ENCODE assay signal across 11 cellular contexts in genomic region chr12:823043-823698, GRCh38.
DNase-seq lines count a peak whose midpoint lies in the region; ATAC-seq and TF ChIP-seq lines count a peak whose summit lies in the region.
"Had no signal": no experiment of that assay in that cellular context is flagged by ENCODE, and none has a peak within 500 bp of the region (broad histone marks: within the 10 kb centered on the region; RNA-seq: fewer than 3 reads in every experiment).

No MANE protein-coding gene starts in this region.

- no peak overlapping the region for H3K9ac ChIP-seq in SU-DHL-6 (ENCODE audit: low read length)

- no peak overlapping the region for H3K4me3 ChIP-seq in CD4-positive, alpha-beta memory T cell (ENCODE audit: low read length in 2 of 2)
- H3K4me3 ChIP-seq in SU-DHL-6 (ENCODE audit: insufficient read depth, low read length, poor library complexity, severe bottlenecking) (no peak overlapping the region), SJCRH30 (no peak overlapping the region)

- no peaks in the 10 kb centered on the region for H3K27me3 ChIP-seq in CD4-positive, alpha-beta memory T cell (ENCODE audit: insufficient read depth, low read length)
- H3K27me3 ChIP-seq in SU-DHL-6 (ENCODE audit: low read length): no peaks in the 10 kb centered on the region
- no peaks in the 10 kb centered on the region for H3K27me3 ChIP-seq in SJCRH30

- peak overlapping the region in 4 of 7 donors; percentile 8 to 62 (median 44) for H3K27ac Mint-ChIP-seq in CD4-positive, alpha-beta memory T cell

- no peak overlapping the region for H2AFZ ChIP-seq in SU-DHL-6 (ENCODE audit: low read depth, low read length, severe bottlenecking)

- H3K4me1 ChIP-seq in CD4-positive, alpha-beta memory T cell (ENCODE audit: insufficient read depth, low read length): peaks cover 64% of the 10 kb centered on the region
- H3K4me1 ChIP-seq in SJCRH30: no peaks in the 10 kb centered on the region

- ATAC-seq in GM19328 (IDR thresholded peaks at IDR 0.05; ENCODE audit: unreplicated experiment) (peak; percentile 76), HG03103 (IDR thresholded peaks at IDR 0.05; ENCODE audit: low read depth, unreplicated experiment) (peak; percentile 94)

- peaks cover 25 to 33% of the 10 kb centered on the region in 2 donors for H3K36me3 Mint-ChIP-seq in CD4-positive, alpha-beta memory T cell

- peaks cover 31 to 65% (median 48%) of the 10 kb centered on the region in 4 donors for H3K4me1 Mint-ChIP-seq in CD4-positive, alpha-beta memory T cell

- no peak for TF ChIP-seq CTCF in SU-DHL-6 (IDR thresholded peaks at IDR 0.05; ENCODE audit: insufficient read depth, low read length, poor library complexity, severe bottlenecking)

- DNase-seq in CD4-positive, alpha-beta memory T cell: no peak
- no peak for DNase-seq in NCI-H510A (lab: John Stamatoyannopoulos, UW)
- no peak for DNase-seq in NCI-H2081 treated with DMSO at 0.1 percent for 48 hours (lab: John Stamatoyannopoulos, UW)
- DNase-seq in SJCRH30: no peak
- no peak for DNase-seq in activated CD4-positive, alpha-beta T cell treated with anti-CD3 and anti-CD28 coated beads, Interleukin-2, amount 50 U/mL, for 48 hours
- DNase-seq: central memory CD4-positive, alpha-beta T cell; DMS53; kidney glomerular epithelial cell had no signal

- no peaks in the 10 kb centered on the region for H3K27me3 Mint-ChIP-seq in CD4-positive, alpha-beta memory T cell

- H3K4me3 Mint-ChIP-seq in CD4-positive, alpha-beta memory T cell: peak overlapping the region in 3 of 8 donors; percentile 6 to 65 (median 64)

- CTCF ChIA-PET in CD4-positive, alpha-beta memory T cell (lab: Charles Lee; ENCODE audit: partially characterized antibody): interaction anchor here (0.7 to 2.9 kb wide), 3 partner anchors 9 to 247 kb away, joined by 3 to 12 read pairs (median 3); no protein-coding TSS in a partner anchor

- no peaks in the 10 kb centered on the region for H3K9me2 ChIP-seq in SU-DHL-6 (replicated peaks; ENCODE audit: insufficient read depth, low read length)

- peaks cover 72% of the 10 kb centered on the region for H3K79me2 ChIP-seq in SU-DHL-6 (ENCODE audit: insufficient read depth, low read length)

- H4K20me1 ChIP-seq in SU-DHL-6 (ENCODE audit: low read depth, low read length): no peaks in the 10 kb centered on the region

- intact Hi-C loops in CD4-positive, alpha-beta memory T cell (cut with micrococcal nuclease): no loop called here

- POLR2A ChIA-PET in CD4-positive, alpha-beta memory T cell (lab: Charles Lee; ENCODE audit: partially characterized antibody): interaction anchor here (1.5 kb wide), 1 partner anchor 71 kb away, joined by 5 read pairs; the partner anchor contains the start of gene WNK1

- H3K4me2 ChIP-seq in SU-DHL-6 (ENCODE audit: low read depth, low read length, poor library complexity, severe bottlenecking): peak overlapping the region; percentile 58

- no peak overlapping the region for H3K27ac ChIP-seq in CD4-positive, alpha-beta memory T cell (ENCODE audit: low read depth, low read length)
- peak overlapping the region; percentile 81 for H3K27ac ChIP-seq in SU-DHL-6 (ENCODE audit: low read depth, low read length)
- H3K27ac ChIP-seq in SJCRH30: no peak overlapping the region

- H3F3A ChIP-seq in SU-DHL-6 (ENCODE audit: insufficient read depth): peaks cover 26% of the 10 kb centered on the region

- peaks cover 12% of the 10 kb centered on the region for H3K36me3 ChIP-seq in CD4-positive, alpha-beta memory T cell (ENCODE audit: insufficient read depth, low read length)
- H3K36me3 ChIP-seq in SU-DHL-6 (ENCODE audit: low read length) (peaks cover 19% of the 10 kb centered on the region; the same call in 1 of the 2 replicates), SJCRH30 (peaks cover 28% of the 10 kb centered on the region)

- H3K9me3 ChIP-seq in CD4-positive, alpha-beta memory T cell (ENCODE audit: control insufficient read depth in 1 of 2, low read length in 2 of 2): no peaks in the 10 kb centered on the region
- H3K9me3 ChIP-seq in SU-DHL-6 (ENCODE audit: insufficient read depth, low read length) (no peaks in the 10 kb centered on the region), SJCRH30 (replicated peaks) (no peaks in the 10 kb centered on the region; the same call in 1 of the 2 replicates)

- peaks cover 0 to 10% (median 6%) of the 10 kb centered on the region in 8 donors for H3K9me3 Mint-ChIP-seq in CD4-positive, alpha-beta memory T cell
